ENCODE assay signal across 11 cellular contexts in the genomic region with DNA sequence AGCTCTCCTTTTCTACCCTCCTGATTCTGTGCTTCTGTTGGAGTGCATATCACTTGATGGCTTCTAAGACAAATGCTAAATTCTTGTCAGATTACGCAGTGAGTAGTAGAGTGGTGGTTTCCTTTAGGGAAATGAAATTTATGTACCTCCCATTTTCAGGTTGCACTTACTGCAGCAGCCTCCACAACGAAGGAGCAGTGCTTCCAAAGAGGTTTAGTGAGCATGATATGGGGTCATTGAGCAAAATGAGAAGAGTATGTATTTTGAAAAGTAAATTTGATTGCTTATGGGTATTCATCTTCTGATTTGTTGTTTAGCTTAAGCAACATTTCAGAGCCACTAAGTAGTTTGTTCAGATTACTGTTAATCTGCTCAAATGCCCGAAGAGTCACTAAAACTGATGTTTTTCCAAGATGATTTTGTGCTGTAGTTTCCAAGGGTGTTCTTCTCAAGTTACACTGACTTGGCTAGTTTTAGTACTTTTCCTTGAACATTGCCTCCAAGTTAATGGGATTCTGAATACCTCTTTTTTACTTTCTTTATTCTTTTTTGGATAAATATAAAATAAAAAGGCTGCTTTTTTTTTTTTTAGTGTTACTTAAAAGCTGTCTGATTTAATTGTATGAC.
DNase-seq lines count a peak whose midpoint lies in the region; ATAC-seq and TF ChIP-seq lines count a peak whose summit lies in the region.
"Had no signal": no experiment of that assay in that cellular context is flagged by ENCODE, and none has a peak within 500 bp of the region (broad histone marks: within the 10 kb centered on the region; RNA-seq: fewer than 3 reads in every experiment).

No MANE protein-coding gene starts in this region.

- H3K9me3 Mint-ChIP-seq in activated T-cell treated with anti-CD3 and anti-CD28 coated beads, Interleukin-2, amount 50 U/mL, for 72 hours: no peaks in the 10 kb centered on the region
- no peaks in the 10 kb centered on the region for H3K9me3 Mint-ChIP-seq in activated T-cell treated with anti-CD3 and anti-CD28 coated beads, Interleukin-2, amount 50 U/mL, for 24 hours
- H3K9me3 Mint-ChIP-seq in T-helper 1 cell treated with Interleukin-12 subunit alpha and Interleukin-12 subunit beta and Interleukin-4 antibody, amounts not matched to agents 30 μg/mL and 1 μg/mL, for 36 hours: no peaks in the 10 kb centered on the region
- H3K9me3 Mint-ChIP-seq in stimulated activated effector memory CD8-positive, alpha-beta T cell treated with anti-CD3 and anti-CD28 coated beads, Interleukin-12 subunit alpha, Interleukin-12 subunit beta, amount 100 ng/mL, for 72 hours: no peaks in the 10 kb centered on the region

- H3K4me3 Mint-ChIP-seq in activated T-cell treated with anti-CD3 and anti-CD28 coated beads, Interleukin-2, amount 50 U/mL, for 72 hours: peak overlapping the region; percentile 29 to 47
- no peak overlapping the region for H3K4me3 Mint-ChIP-seq in activated T-cell treated with anti-CD3 and anti-CD28 coated beads, Interleukin-2, amount 50 U/mL, for 24 hours
- H3K4me3 Mint-ChIP-seq in T-helper 1 cell treated with Interleukin-12 subunit alpha and Interleukin-12 subunit beta and Interleukin-4 antibody, amounts not matched to agents 30 μg/mL and 1 μg/mL, for 36 hours: peak overlapping the region; percentile 46
- peak overlapping the region; percentile 14 for H3K4me3 Mint-ChIP-seq in stimulated activated effector memory CD8-positive, alpha-beta T cell treated with anti-CD3 and anti-CD28 coated beads, Interleukin-12 subunit alpha, Interleukin-12 subunit beta, amount 100 ng/mL, for 72 hours

- DNase-seq in activated T-cell treated with anti-CD3 and anti-CD28 coated beads, Interleukin-2, amount 50 U/mL, for 72 hours: no peak
- DNase-seq in activated T-cell treated with anti-CD3 and anti-CD28 coated beads, Interleukin-2, amount 50 U/mL, for 24 hours: no peak
- DNase-seq in epithelial cell of esophagus (ENCODE audit: low read depth): peak; percentile 29
- DNase-seq in stimulated activated effector memory CD8-positive, alpha-beta T cell treated with anti-CD3 and anti-CD28 coated beads, Interleukin-12 subunit alpha, Interleukin-12 subunit beta, amount 100 ng/mL, for 72 hours (ENCODE audit: low spot score in 2 of 2): no peak
- no peak for DNase-seq in UCSD-AML1 (lab: John Stamatoyannopoulos, UW; ENCODE audit: unreplicated experiment)
- DNase-seq in prostate gland (ENCODE audit: low spot score): no peak
- DNase-seq: activated gamma-delta T cell treated with Interleukin-2 at 50 U/mL for 16 hours, midbrain, NCI-H226 had no signal

- intact Hi-C loops in prostate gland (cut with DNase I): no loop called here

- WGBS in prostate gland: 27% methylated on average over 3 of the region's 3 CpGs

- H3K36me3 ChIP-seq in prostate gland: no peaks in the 10 kb centered on the region

- no peaks in the 10 kb centered on the region for H3K27me3 ChIP-seq in prostate gland (replicated peaks; ENCODE audit: insufficient read depth)

- peaks cover 63% of the 10 kb centered on the region for H3K4me1 Mint-ChIP-seq in activated T-cell treated with anti-CD3 and anti-CD28 coated beads, Interleukin-2, amount 50 U/mL, for 72 hours (ENCODE audit: low read depth)
- H3K4me1 Mint-ChIP-seq in activated T-cell treated with anti-CD3 and anti-CD28 coated beads, Interleukin-2, amount 50 U/mL, for 24 hours (ENCODE audit: low read depth): peaks cover 39% of the 10 kb centered on the region
- peaks cover 42% of the 10 kb centered on the region for H3K4me1 Mint-ChIP-seq in T-helper 1 cell treated with Interleukin-12 subunit alpha and Interleukin-12 subunit beta and Interleukin-4 antibody, amounts not matched to agents 30 μg/mL and 1 μg/mL, for 36 hours (ENCODE audit: low read depth)
- H3K4me1 Mint-ChIP-seq in stimulated activated effector memory CD8-positive, alpha-beta T cell treated with anti-CD3 and anti-CD28 coated beads, Interleukin-12 subunit alpha, Interleukin-12 subunit beta, amount 100 ng/mL, for 72 hours: peaks cover 50% of the 10 kb centered on the region

- H3K4me3 ChIP-seq in epithelial cell of esophagus (ENCODE audit: low read length): no peak overlapping the region
- no peak overlapping the region for H3K4me3 ChIP-seq in prostate gland

- H3K4me1 ChIP-seq in prostate gland (replicated peaks): no peaks in the 10 kb centered on the region

- no peak overlapping the region for H3K27ac ChIP-seq in prostate gland

- no peaks in the 10 kb centered on the region for H3K9me3 ChIP-seq in prostate gland

- no peak for TF ChIP-seq POLR2A in prostate gland (IDR thresholded peaks at IDR 0.05)

- ATAC-seq in activated T-cell treated with anti-CD3 and anti-CD28 coated beads, Interleukin-2, amount 50 U/mL, for 72 hours (replicated peaks in 1 of 2): no peak
- no peak for ATAC-seq in stimulated activated effector memory CD8-positive, alpha-beta T cell treated with anti-CD3 and anti-CD28 coated beads, Interleukin-12 subunit alpha, Interleukin-12 subunit beta, amount 100 ng/mL, for 72 hours
- ATAC-seq in GM19328 (IDR thresholded peaks at IDR 0.05; ENCODE audit: unreplicated experiment): no peak

- TF ChIP-seq CTCF in epithelial cell of esophagus (IDR thresholded peaks at IDR 0.05; ENCODE audit: insufficient read depth, low read depth, low read length, missing control alignments): no peak
- no peak for TF ChIP-seq CTCF in prostate gland (IDR thresholded peaks at IDR 0.05)

- peak overlapping the region; percentile 63 for H3K27ac Mint-ChIP-seq in activated T-cell treated with anti-CD3 and anti-CD28 coated beads, Interleukin-2, amount 50 U/mL, for 72 hours
- H3K27ac Mint-ChIP-seq in activated T-cell treated with anti-CD3 and anti-CD28 coated beads, Interleukin-2, amount 50 U/mL, for 24 hours: no peak overlapping the region
- H3K27ac Mint-ChIP-seq in T-helper 1 cell treated with Interleukin-12 subunit alpha and Interleukin-12 subunit beta and Interleukin-4 antibody, amounts not matched to agents 30 μg/mL and 1 μg/mL, for 36 hours: peak overlapping the region; percentile 29
- no peak overlapping the region for H3K27ac Mint-ChIP-seq in stimulated activated effector memory CD8-positive, alpha-beta T cell treated with anti-CD3 and anti-CD28 coated beads, Interleukin-12 subunit alpha, Interleukin-12 subunit beta, amount 100 ng/mL, for 72 hours

- no peaks in the 10 kb centered on the region for H3K36me3 Mint-ChIP-seq in activated T-cell treated with anti-CD3 and anti-CD28 coated beads, Interleukin-2, amount 50 U/mL, for 72 hours (ENCODE audit: insufficient read depth in 2 of 2)
- peaks cover 2% of the 10 kb centered on the region for H3K36me3 Mint-ChIP-seq in activated T-cell treated with anti-CD3 and anti-CD28 coated beads, Interleukin-2, amount 50 U/mL, for 24 hours (ENCODE audit: low read depth)
- peaks cover 6% of the 10 kb centered on the region for H3K36me3 Mint-ChIP-seq in T-helper 1 cell treated with Interleukin-12 subunit alpha and Interleukin-12 subunit beta and Interleukin-4 antibody, amounts not matched to agents 30 μg/mL and 1 μg/mL, for 36 hours (ENCODE audit: low read depth)
- H3K36me3 Mint-ChIP-seq in stimulated activated effector memory CD8-positive, alpha-beta T cell treated with anti-CD3 and anti-CD28 coated beads, Interleukin-12 subunit alpha, Interleukin-12 subunit beta, amount 100 ng/mL, for 72 hours: peaks cover 12% of the 10 kb centered on the region

- no peaks in the 10 kb centered on the region for H3K27me3 Mint-ChIP-seq in activated T-cell treated with anti-CD3 and anti-CD28 coated beads, Interleukin-2, amount 50 U/mL, for 72 hours (ENCODE audit: low read depth)
- H3K27me3 Mint-ChIP-seq in activated T-cell treated with anti-CD3 and anti-CD28 coated beads, Interleukin-2, amount 50 U/mL, for 24 hours: no peaks in the 10 kb centered on the region
- no peaks in the 10 kb centered on the region for H3K27me3 Mint-ChIP-seq in T-helper 1 cell treated with Interleukin-12 subunit alpha and Interleukin-12 subunit beta and Interleukin-4 antibody, amounts not matched to agents 30 μg/mL and 1 μg/mL, for 36 hours (ENCODE audit: low read depth)

Comparison
In these comparisons a context has a peak if more than half of its experiments do, and no peak if none do; other contexts are left out.
1. H3K27ac Mint-ChIP-seq: peak in activated T-cell treated with anti-CD3 and anti-CD28 coated beads, Interleukin-2, amount 50 U/mL, for 72 hours (single experiment) and T-helper 1 cell treated with Interleukin-12 subunit alpha and Interleukin-12 subunit beta and Interleukin-4 antibody, amounts not matched to agents 30 μg/mL and 1 μg/mL, for 36 hours (single experiment); none in activated T-cell treated with anti-CD3 and anti-CD28 coated beads, Interleukin-2, amount 50 U/mL, for 24 hours (single experiment) and stimulated activated effector memory CD8-positive, alpha-beta T cell treated with anti-CD3 and anti-CD28 coated beads, Interleukin-12 subunit alpha, Interleukin-12 subunit beta, amount 100 ng/mL, for 72 hours (single experiment).